ENCODE assay signal across 19 cellular contexts in the genomic region with DNA sequence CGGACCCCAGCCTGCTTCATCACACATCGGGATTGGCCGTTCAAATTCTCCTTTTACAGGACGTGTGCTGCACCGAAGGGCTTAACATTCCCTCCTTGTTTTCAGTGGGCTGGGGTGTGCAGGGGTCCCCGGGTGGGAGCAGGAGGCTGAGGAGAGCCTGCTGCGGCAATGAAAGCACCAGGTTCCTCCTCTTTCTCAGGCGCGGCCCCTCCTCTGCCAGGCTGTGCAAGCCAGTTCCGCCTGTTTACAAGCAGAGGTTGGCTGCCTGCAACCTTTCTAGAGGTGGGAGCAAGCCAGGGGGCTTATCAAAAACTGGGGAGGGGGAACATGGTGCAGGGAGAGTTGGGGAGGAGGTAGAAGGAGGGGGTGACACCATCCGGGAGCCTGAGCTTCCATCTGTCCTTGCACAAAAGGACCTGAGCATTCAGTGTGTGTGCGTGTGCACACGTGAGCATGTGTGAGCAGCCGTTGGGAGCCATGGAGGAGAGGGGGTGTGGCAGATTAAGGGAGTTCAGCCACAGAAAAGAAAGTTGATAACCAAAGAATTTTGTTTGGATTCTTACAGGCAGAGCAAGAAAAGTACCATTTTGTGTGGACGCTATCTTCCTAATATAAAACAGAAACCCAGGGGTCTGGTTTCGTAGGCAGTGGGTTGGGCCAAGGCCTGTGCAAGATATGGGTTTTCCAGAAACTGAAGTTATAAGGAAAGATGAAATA.
"Had no signal": no experiment of that assay in that cellular context is flagged by ENCODE, and none has a peak within 500 bp of the region (broad histone marks: within the 10 kb centered on the region; RNA-seq: fewer than 3 reads in every experiment).

No MANE protein-coding gene starts in this region.

- H3K27ac ChIP-seq: adrenal gland, esophagus squamous epithelium, foreskin keratinocyte, heart left ventricle, right atrium auricular region, suprapubic skin had no signal

- H3K4me3 Mint-ChIP-seq: activated CD4-positive, alpha-beta memory T cell treated with anti-CD3 and anti-CD28 coated beads for 36 hours; activated CD8-positive, alpha-beta memory T cell treated with anti-CD3 and anti-CD28 coated beads, Interleukin-2, amount 10 ng/mL, durations not matched to agents 7 days and 5 days; activated naive CD4-positive, alpha-beta T cell treated with anti-CD3 and anti-CD28 coated beads, Interleukin-2, amount 50 U/mL, for 24 hours had no signal

- H3K27ac Mint-ChIP-seq: activated CD4-positive, alpha-beta memory T cell treated with anti-CD3 and anti-CD28 coated beads for 36 hours; activated CD8-positive, alpha-beta memory T cell treated with anti-CD3 and anti-CD28 coated beads, Interleukin-2, amount 10 ng/mL, durations not matched to agents 7 days and 5 days; activated naive CD4-positive, alpha-beta T cell treated with anti-CD3 and anti-CD28 coated beads, Interleukin-2, amount 50 U/mL, for 24 hours had no signal

- H3K4me1 ChIP-seq: foreskin keratinocyte, suprapubic skin had no signal

- H3K27me3 ChIP-seq: adrenal gland, esophagus squamous epithelium, foreskin keratinocyte, heart left ventricle, right atrium auricular region, suprapubic skin had no signal

- H3K36me3 Mint-ChIP-seq: activated CD4-positive, alpha-beta memory T cell treated with anti-CD3 and anti-CD28 coated beads for 36 hours; activated CD8-positive, alpha-beta memory T cell treated with anti-CD3 and anti-CD28 coated beads, Interleukin-2, amount 10 ng/mL, durations not matched to agents 7 days and 5 days; activated naive CD4-positive, alpha-beta T cell treated with anti-CD3 and anti-CD28 coated beads, Interleukin-2, amount 50 U/mL, for 24 hours had no signal

- H3K36me3 ChIP-seq: adrenal gland, esophagus squamous epithelium, heart left ventricle, right atrium auricular region, suprapubic skin had no signal

- H3K4me3 ChIP-seq: adrenal gland, esophagus squamous epithelium, heart left ventricle, lung, right atrium auricular region, suprapubic skin had no signal

- H3K4me1 Mint-ChIP-seq: activated naive CD4-positive, alpha-beta T cell treated with anti-CD3 and anti-CD28 coated beads, Interleukin-2, amount 50 U/mL, for 24 hours had no signal

- DNase-seq: activated CD4-positive, alpha-beta memory T cell treated with anti-CD3 and anti-CD28 coated beads for 36 hours; activated CD8-positive, alpha-beta memory T cell treated with anti-CD3 and anti-CD28 coated beads, Interleukin-2, amount 10 ng/mL, durations not matched to agents 7 days and 5 days; activated effector memory CD4-positive, alpha-beta T cell treated with anti-CD3 and anti-CD28 coated beads, Interleukin-2, amount 50 U/mL, for 16 hours; activated T-cell treated with anti-CD3 and anti-CD28 coated beads, Interleukin-2, amount 50 U/mL, for 1 hour; adrenal gland; caudate nucleus; effector CD4-positive, alpha-beta T cell; esophagus squamous epithelium; foreskin keratinocyte; heart left ventricle; midbrain; stimulated activated CD4-positive, alpha-beta T cell treated with anti-CD3 and anti-CD28 coated beads, Interleukin-4, amount 100 ng/mL, for 4 hours; stimulated activated CD8-positive, alpha-beta memory T cell treated with anti-CD3 and anti-CD28 coated beads, Interleukin-4, amount 100 ng/mL, for 48 hours; stimulated activated naive CD4-positive, alpha-beta T cell treated with Interleukin-2 at 50 U/mL for 16 hours; trophoblast cell had no signal

- H3K27me3 Mint-ChIP-seq: activated CD4-positive, alpha-beta memory T cell treated with anti-CD3 and anti-CD28 coated beads for 36 hours; activated CD8-positive, alpha-beta memory T cell treated with anti-CD3 and anti-CD28 coated beads, Interleukin-2, amount 10 ng/mL, durations not matched to agents 7 days and 5 days; activated naive CD4-positive, alpha-beta T cell treated with anti-CD3 and anti-CD28 coated beads, Interleukin-2, amount 50 U/mL, for 24 hours had no signal

- H3K9me3 Mint-ChIP-seq: activated CD4-positive, alpha-beta memory T cell treated with anti-CD3 and anti-CD28 coated beads for 36 hours; activated naive CD4-positive, alpha-beta T cell treated with anti-CD3 and anti-CD28 coated beads, Interleukin-2, amount 50 U/mL, for 24 hours had no signal

- H3K9me3 ChIP-seq: adrenal gland, esophagus squamous epithelium, heart left ventricle, right atrium auricular region, suprapubic skin had no signal

- ATAC-seq: activated CD8-positive, alpha-beta memory T cell treated with anti-CD3 and anti-CD28 coated beads, Interleukin-2, amount 10 ng/mL, durations not matched to agents 7 days and 5 days; foreskin keratinocyte; heart left ventricle had no signal
